In the genomic region with DNA sequence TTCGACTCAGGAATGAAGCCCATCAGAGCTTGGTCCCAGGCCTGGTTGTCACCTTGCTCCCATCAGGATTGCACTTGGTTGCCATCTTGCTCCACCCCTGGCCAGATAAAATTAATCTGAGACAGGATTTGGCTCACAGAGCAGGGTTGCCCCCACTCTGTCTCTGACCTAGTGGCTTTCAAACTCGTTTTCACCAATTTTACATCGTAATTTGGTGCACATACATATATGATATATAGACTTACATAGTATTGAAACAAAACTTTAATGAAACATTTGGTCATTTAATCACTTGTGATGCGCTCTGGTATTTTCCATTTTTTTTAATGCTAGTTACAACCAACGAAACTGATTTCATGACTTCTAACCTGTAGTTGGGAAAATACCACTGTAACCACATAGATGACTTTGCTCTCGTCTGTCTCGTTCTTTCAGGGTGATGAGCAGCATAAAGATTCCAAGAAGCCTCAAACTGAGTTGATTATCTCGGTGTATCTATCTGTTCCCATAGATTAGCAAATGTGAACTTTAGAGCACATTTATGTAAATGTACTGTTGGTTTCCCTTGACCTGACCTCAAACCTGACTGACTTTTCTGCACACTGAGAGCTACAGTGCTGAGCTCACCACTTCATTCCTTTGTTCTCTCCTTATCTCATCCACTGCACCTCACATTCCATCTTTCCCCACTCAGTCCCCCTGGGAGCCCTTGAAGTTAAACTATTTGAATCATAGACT, we compare ENCODE assay signal across 23 cellular contexts. TPM values are rescaled to one million over a fixed set of nuclear protein-coding genes. Genes with fewer than 3 reads are reported as not detected.
A peak's percentile ranks its signal among the peaks of the same experiment; 100 is the strongest.
DNase-seq lines count a peak whose midpoint lies in the region; ATAC-seq and TF ChIP-seq lines count a peak whose summit lies in the region.
"Had no signal": no experiment of that assay in that cellular context is flagged by ENCODE, and none has a peak within 500 bp of the region (broad histone marks: within the 10 kb centered on the region; RNA-seq: fewer than 3 reads in every experiment).

No MANE protein-coding gene starts in this region.

- H3K27ac Mint-ChIP-seq in T-helper 1 cell treated with Interleukin-12 subunit alpha and Interleukin-12 subunit beta and Interleukin-4 antibody, amounts not matched to agents 30 μg/mL and 1 μg/mL, for 36 hours, result peak overlapping the region; percentile 70
- H3K27ac Mint-ChIP-seq in stimulated activated naive CD8-positive, alpha-beta T cell treated with anti-CD3 and anti-CD28 coated beads, Interleukin-15, Interleukin-2, amounts not matched to agents 100 ng/mL and 50 ng/mL, for 24 hours, result peak overlapping the region; percentile 54
- H3K27ac Mint-ChIP-seq: activated B cell treated with CpG ODN at 0.5 μM for 24 hours, memory B cell had no signal

- peaks cover 6% of the 10 kb centered on the region for H3K4me1 ChIP-seq in cardiac muscle cell (ENCODE audit: low read depth)
- H3K4me1 ChIP-seq: HAP-1, parathyroid adenoma, SJSA1 had no signal

- peaks cover 13% of the 10 kb centered on the region for H3K36me3 Mint-ChIP-seq in T-helper 1 cell treated with Interleukin-12 subunit alpha and Interleukin-12 subunit beta and Interleukin-4 antibody, amounts not matched to agents 30 μg/mL and 1 μg/mL, for 36 hours (ENCODE audit: low read depth)
- peaks cover 8% of the 10 kb centered on the region for H3K36me3 Mint-ChIP-seq in stimulated activated naive CD8-positive, alpha-beta T cell treated with anti-CD3 and anti-CD28 coated beads, Interleukin-15, Interleukin-2, amounts not matched to agents 100 ng/mL and 50 ng/mL, for 24 hours (ENCODE audit: low read depth)
- H3K36me3 Mint-ChIP-seq: memory B cell had no signal

- H3K4me1 Mint-ChIP-seq in T-helper 1 cell treated with Interleukin-12 subunit alpha and Interleukin-12 subunit beta and Interleukin-4 antibody, amounts not matched to agents 30 μg/mL and 1 μg/mL, for 36 hours (ENCODE audit: low read depth), result peaks cover 31% of the 10 kb centered on the region
- peaks cover 41% of the 10 kb centered on the region for H3K4me1 Mint-ChIP-seq in stimulated activated naive CD8-positive, alpha-beta T cell treated with anti-CD3 and anti-CD28 coated beads, Interleukin-15, Interleukin-2, amounts not matched to agents 100 ng/mL and 50 ng/mL, for 24 hours (ENCODE audit: low read depth)
- H3K4me1 Mint-ChIP-seq: activated B cell treated with CpG ODN at 0.5 μM for 24 hours had no signal

- H3K4me3 Mint-ChIP-seq in T-helper 1 cell treated with Interleukin-12 subunit alpha and Interleukin-12 subunit beta and Interleukin-4 antibody, amounts not matched to agents 30 μg/mL and 1 μg/mL, for 36 hours, result peak overlapping the region; percentile 3
- H3K4me3 Mint-ChIP-seq in stimulated activated naive CD8-positive, alpha-beta T cell treated with anti-CD3 and anti-CD28 coated beads, Interleukin-15, Interleukin-2, amounts not matched to agents 100 ng/mL and 50 ng/mL, for 24 hours, result peak overlapping the region; percentile 14
- H3K4me3 Mint-ChIP-seq: activated B cell treated with CpG ODN at 0.5 μM for 24 hours, memory B cell, naive B cell had no signal

- DNase-seq in cardiac muscle cell (ENCODE audit: low read depth in 1 of 2, low spot score in 1 of 2) (peak in 1 of 2 donors; percentile 31), Right ventricle myocardium superior (no peak), brain microvascular endothelial cell (peak; percentile 22), DMS153 (lab: John Stamatoyannopoulos, UW) (no peak)
- DNase-seq: activated B cell treated with CpG ODN at 0.5 μM for 24 hours; caudate nucleus; COR-L47; dorsolateral prefrontal cortex; erythroblast; naive B cell; NCI-H1930; PC-9; stimulated activated naive CD4-positive, alpha-beta T cell treated with Interleukin-2 at 50 U/mL for 16 hours; transverse colon had no signal

- H3K27ac ChIP-seq in cardiac muscle cell (peak overlapping the region; percentile 39), brain microvascular endothelial cell (no peak overlapping the region)
- H3K27ac ChIP-seq: dorsolateral prefrontal cortex, parathyroid adenoma, PC-9, SJSA1, transverse colon had no signal

- intact Hi-C loops in Right ventricle myocardium superior (cut with DNase I), result no loop called here

- H3K9me3 Mint-ChIP-seq in T-helper 1 cell treated with Interleukin-12 subunit alpha and Interleukin-12 subunit beta and Interleukin-4 antibody, amounts not matched to agents 30 μg/mL and 1 μg/mL, for 36 hours, result peaks cover 14% of the 10 kb centered on the region
- peaks cover 6% of the 10 kb centered on the region for H3K9me3 Mint-ChIP-seq in stimulated activated naive CD8-positive, alpha-beta T cell treated with anti-CD3 and anti-CD28 coated beads, Interleukin-15, Interleukin-2, amounts not matched to agents 100 ng/mL and 50 ng/mL, for 24 hours

- peaks cover 19% of the 10 kb centered on the region for H3K27me3 Mint-ChIP-seq in T-helper 1 cell treated with Interleukin-12 subunit alpha and Interleukin-12 subunit beta and Interleukin-4 antibody, amounts not matched to agents 30 μg/mL and 1 μg/mL, for 36 hours (ENCODE audit: low read depth)
- H3K27me3 Mint-ChIP-seq in stimulated activated naive CD8-positive, alpha-beta T cell treated with anti-CD3 and anti-CD28 coated beads, Interleukin-15, Interleukin-2, amounts not matched to agents 100 ng/mL and 50 ng/mL, for 24 hours, result peaks cover 27% of the 10 kb centered on the region

- H3K36me3 ChIP-seq in cardiac muscle cell (no peaks in the 10 kb centered on the region), brain microvascular endothelial cell (replicated peaks) (no peaks in the 10 kb centered on the region)
- H3K36me3 ChIP-seq: HAP-1, SJSA1, transverse colon had no signal

- H3K4me3 ChIP-seq in cardiac muscle cell (no peak overlapping the region), brain microvascular endothelial cell (ENCODE audit: low read depth, low read length) (no peak overlapping the region)
- H3K4me3 ChIP-seq: dorsolateral prefrontal cortex, HAP-1, PC-9, SJSA1, transverse colon had no signal

- ATAC-seq in Right ventricle myocardium superior (ENCODE audit: poor library complexity) (no peak), HG03439 (IDR thresholded peaks at IDR 0.05; ENCODE audit: unreplicated experiment) (no peak), GM21576 (IDR thresholded peaks at IDR 0.05; ENCODE audit: unreplicated experiment) (no peak)
- ATAC-seq: sciatic nerve had no signal

- in situ Hi-C loops in brain microvascular endothelial cell (cut with HindIII; ENCODE audit: low pct_ligation_motif_present, low sequenced_read_pairs), result no loop called here

- TF ChIP-seq CTCF in cardiac muscle cell (IDR thresholded peaks at IDR 0.05; ENCODE audit: low read depth, low read length), result no peak
- no peak for TF ChIP-seq CTCF in brain microvascular endothelial cell (IDR thresholded peaks at IDR 0.05; ENCODE audit: low read depth, low read length, missing control alignments)

- H3K27me3 ChIP-seq in cardiac muscle cell (no peaks in the 10 kb centered on the region), brain microvascular endothelial cell (replicated peaks) (no peaks in the 10 kb centered on the region)
- H3K27me3 ChIP-seq: dorsolateral prefrontal cortex, SJSA1, transverse colon had no signal

- no peaks in the 10 kb centered on the region for H3K9me3 ChIP-seq in cardiac muscle cell (ENCODE audit: low read depth)
- H3K9me3 ChIP-seq: transverse colon had no signal

RNA-seq across cellular contexts. Expression of gene PLB1, which starts 30.5 kb away (rescaled TPM):
- total RNA-seq in cardiac muscle cell (0.39 and 1.2 TPM in 2 replicates), Right ventricle myocardium superior (1.8 TPM)
- polyA plus RNA-seq in cardiac muscle cell, result 0.25 and 1.1 TPM in 2 replicates
